Comparison of ENCODE assay signal across 24 cellular contexts in genomic region chr5:135085133-135085935, GRCh38. TPM values are rescaled to one million over a fixed set of nuclear protein-coding genes. Genes with fewer than 3 reads are reported as not detected.
DNase-seq lines count a peak whose midpoint lies in the region; ATAC-seq, FAIRE-seq and TF ChIP-seq lines count a peak whose summit lies in the region.
"Had no signal": no experiment of that assay in that cellular context is flagged by ENCODE, and none has a peak within 500 bp of the region (broad histone marks: within the 10 kb centered on the region; RNA-seq: fewer than 3 reads in every experiment).

No MANE protein-coding gene starts in this region.

- H3K4me1 ChIP-seq in osteoblast (ENCODE audit: insufficient read depth, low read length) (peaks cover 3% of the 10 kb centered on the region), upper lobe of left lung (no peaks in the 10 kb centered on the region)
- H3K4me1 ChIP-seq: adrenal gland, heart left ventricle had no signal

- intact Hi-C loops in CD14-positive monocyte (cut with micrococcal nuclease): no loop called here
- intact Hi-C loops in activated B cell treated with CpG ODN at 0.5 μM for 24 hours (cut with micrococcal nuclease): no loop called here

- H3K4me3 ChIP-seq in osteoblast (ENCODE audit: insufficient read depth, low read length): no peak overlapping the region
- no peak overlapping the region for H3K4me3 ChIP-seq in upper lobe of left lung
- H3K4me3 ChIP-seq: adrenal gland, heart left ventricle, K562, lung, ovary, skin epidermis had no signal

- TF ChIP-seq CTCF in CD14-positive monocyte (IDR thresholded peaks at IDR 0.05) (no peak), activated B cell treated with CpG ODN at 0.5 μM for 24 hours (IDR thresholded peaks at IDR 0.05) (no peak), osteoblast (IDR thresholded peaks at IDR 0.05; ENCODE audit: extremely low read depth, low read depth, low read length) (no peak), GM13977 (IDR thresholded peaks at IDR 0.05; ENCODE audit: extremely low read depth, insufficient read depth, missing control alignments) (no peak), upper lobe of left lung (IDR thresholded peaks at IDR 0.05) (no peak)

- H4K20me1 ChIP-seq in osteoblast (ENCODE audit: insufficient read depth, low read length): no peaks in the 10 kb centered on the region

- H3K27ac ChIP-seq in osteoblast (ENCODE audit: low read depth, low read length) (no peak overlapping the region), upper lobe of left lung (no peak overlapping the region)
- H3K27ac ChIP-seq: adrenal gland, heart left ventricle, ovary, skin epidermis had no signal

- TF ChIP-seq EP300 in upper lobe of left lung (IDR thresholded peaks at IDR 0.05): no peak

- H3K36me3 Mint-ChIP-seq in CD14-positive monocyte: no peaks in the 10 kb centered on the region
- H3K36me3 Mint-ChIP-seq in activated B cell treated with CpG ODN at 0.5 μM for 24 hours (ENCODE audit: low read depth): no peaks in the 10 kb centered on the region

- ATAC-seq in activated B cell treated with CpG ODN at 0.5 μM for 24 hours (ENCODE audit: low read depth): no peak
- no peak for ATAC-seq in upper lobe of left lung (ENCODE audit: low FRiP score in 2 of 2)
- ATAC-seq: K562 had no signal

- peak; percentile 28 for DNase-seq in CD14-positive monocyte (ENCODE audit: low spot score)
- DNase-seq in HS-5 (ENCODE audit: low read depth): peak; percentile 19
- DNase-seq in activated B cell treated with CpG ODN at 0.5 μM for 24 hours: peak; percentile 0
- peak; percentile 91 for DNase-seq in osteoblast (ENCODE audit: insufficient read length, low spot score, missing footprints)
- DNase-seq in GM12892 (ENCODE audit: insufficient read length): no peak
- DNase-seq in NCI-H1048 (lab: John Stamatoyannopoulos, UW): no peak
- no peak for DNase-seq in GM13977 (ENCODE audit: low spot score)
- no peak for DNase-seq in upper lobe of left lung
- DNase-seq: activated CD4-positive, alpha-beta T cell treated with anti-CD3 and anti-CD28 coated beads for 1 hour; adrenal gland; NCI-H524 treated with DMSO at 0.1 percent for 48 hours; OCI-M1; ovary; SK-N-SH; stimulated activated CD4-positive, alpha-beta T cell treated with anti-CD3 and anti-CD28 coated beads, Interleukin-4, amount 100 ng/mL, for 4 hours; substantia nigra; T1000 had no signal

- peaks cover 6% of the 10 kb centered on the region for H3K9me3 ChIP-seq in osteoblast (ENCODE audit: low read depth, low read length)
- H3K9me3 ChIP-seq in upper lobe of left lung: peaks cover 0 to 13% (median 7%) of the 10 kb centered on the region in 4 donors
- H3K9me3 ChIP-seq: adrenal gland, ovary, SK-N-SH had no signal

- FAIRE-seq in GM12892 (lab: Jason Lieb, UNC): no peak
- FAIRE-seq: D721Med, GM12891, K562 had no signal

- no peaks in the 10 kb centered on the region for H3K27me3 ChIP-seq in osteoblast (ENCODE audit: insufficient read depth, low read length)
- no peaks in the 10 kb centered on the region for H3K27me3 ChIP-seq in upper lobe of left lung
- H3K27me3 ChIP-seq: ovary had no signal

- H3K4me3 Mint-ChIP-seq in CD14-positive monocyte: no peak overlapping the region
- H3K4me3 Mint-ChIP-seq in activated B cell treated with CpG ODN at 0.5 μM for 24 hours: no peak overlapping the region
- H3K4me3 Mint-ChIP-seq: central memory CD8-positive, alpha-beta T cell had no signal

- no peaks in the 10 kb centered on the region for H3K79me2 ChIP-seq in osteoblast (ENCODE audit: insufficient read depth, low read length)

- 55 to 74% methylated on average over 5 to 6 of the region's 6 CpGs for WGBS in upper lobe of left lung, 2 donors

- TF ChIP-seq POLR2A in GM12892 (IDR thresholded peaks at IDR 0.05; ENCODE audit: low read depth, low read length) (no peak), upper lobe of left lung (IDR thresholded peaks at IDR 0.05) (no peak)

- H3K4me1 Mint-ChIP-seq in CD14-positive monocyte: no peaks in the 10 kb centered on the region
- no peaks in the 10 kb centered on the region for H3K4me1 Mint-ChIP-seq in activated B cell treated with CpG ODN at 0.5 μM for 24 hours
- H3K4me1 Mint-ChIP-seq: central memory CD8-positive, alpha-beta T cell had no signal

- H2AFZ ChIP-seq in osteoblast (ENCODE audit: low read length): peak overlapping the region; percentile 47

- POLR2A ChIA-PET in activated B cell treated with CpG ODN at 0.5 μM for 24 hours (lab: Charles Lee): no interaction called here

- H3K36me3 ChIP-seq in osteoblast (ENCODE audit: insufficient read depth, low read length) (no peaks in the 10 kb centered on the region), upper lobe of left lung (no peaks in the 10 kb centered on the region)
- H3K36me3 ChIP-seq: adrenal gland, heart left ventricle, ovary had no signal

- CTCF ChIA-PET in activated B cell treated with CpG ODN at 0.5 μM for 24 hours (lab: Charles Lee): no interaction called here

- peaks cover 3 to 20% (median 6%) of the 10 kb centered on the region in 3 donors for H3K27me3 Mint-ChIP-seq in CD14-positive monocyte (ENCODE audit: low read depth in 3 of 3)
- H3K27me3 Mint-ChIP-seq in activated B cell treated with CpG ODN at 0.5 μM for 24 hours: peaks cover 26% of the 10 kb centered on the region

- in situ Hi-C loops in GM13977 (cut with MboI; ENCODE audit: low pct_unique_long_range_greater_than_20kb, low sequenced_read_pairs, unreplicated experiment): no loop called here

- H3K4me2 ChIP-seq in osteoblast (ENCODE audit: insufficient read depth, low read length): no peak overlapping the region
- H3K4me2 ChIP-seq: SK-N-SH had no signal

- peak overlapping the region in 1 of 7 donors; percentile 66 for H3K27ac Mint-ChIP-seq in CD14-positive monocyte
- no peak overlapping the region for H3K27ac Mint-ChIP-seq in activated B cell treated with CpG ODN at 0.5 μM for 24 hours

- H3K9me3 Mint-ChIP-seq in CD14-positive monocyte (peaks cover 2 to 24% (median 16%) of the 10 kb centered on the region in 7 donors), activated B cell treated with CpG ODN at 0.5 μM for 24 hours (peaks cover 10% of the 10 kb centered on the region)

RNA-seq across cellular contexts. Expression of gene PITX1, which starts 51.3 kb away (rescaled TPM):
- not detected for polyA plus RNA-seq in CD14-positive monocyte
- total RNA-seq in activated B cell treated with CpG ODN at 0.5 μM for 24 hours (not detected in 2 replicates), osteoblast (8.3 and 9.8 TPM in 2 replicates), upper lobe of left lung (10 to 100 TPM in 1 of 6 donors, 1 to 10 TPM in 1, under 1 TPM in 2, not detected in 2; 0.23 to 11.0 (median 1.0) TPM)
- 0.34 TPM for polyA plus RNA-seq in GM12892 (2012; ENCODE audit: missing spikeins)
- polyA plus RNA-seq: SK-N-SH had no signal

Comparison
In these comparisons a context has a peak if more than half of its experiments do, and no peak if none do; other contexts are left out.
1. DNase-seq: peak in CD14-positive monocyte (single experiment), HS-5 (single experiment), activated B cell treated with CpG ODN at 0.5 μM for 24 hours (single experiment) and osteoblast (single experiment); none in GM12892 (single experiment), NCI-H1048 (single experiment), GM13977 (single experiment) and upper lobe of left lung (0 of 2).